ENCODE assay signal across 8 cellular contexts in genomic region chr3:10992017-10992945, GRCh38. TPM values are rescaled to one million over a fixed set of nuclear protein-coding genes. Genes with fewer than 3 reads are reported as not detected.
DNase-seq lines count a peak whose midpoint lies in the region; ATAC-seq lines count a peak whose summit lies in the region.

Gene SLC6A1 (plus strand): TSS chr3:10992748. CDS start chr3:11017212, 24,464 bp downstream.

- H3K27me3 ChIP-seq in HUES64 (ENCODE audit: insufficient read depth, low read length) = peaks cover 60% of the 10 kb centered on the region

- no peak within 1 kb of the TSS for H3K27ac ChIP-seq in HUES64 (ENCODE audit: low read depth, low read length)

- no peak within 1 kb of the TSS for H3K9ac ChIP-seq in HUES64 (ENCODE audit: low read depth, low read length)

- peak in 45 of 58 donors; percentile 25 to 82 (median 65) for DNase-seq in anterior cingulate cortex (lab: John Stamatoyannopoulos, UW)
- no peak for DNase-seq in immature natural killer cell
- DNase-seq in stimulated activated effector memory CD8-positive, alpha-beta T cell treated with anti-CD3 and anti-CD28 coated beads, Interleukin-12 subunit alpha, Interleukin-12 subunit beta, amount 100 ng/mL, for 72 hours (ENCODE audit: low spot score in 2 of 2) = no peak
- DNase-seq in SKM-1 (lab: John Stamatoyannopoulos, UW; ENCODE audit: unreplicated experiment) = no peak

- under 1% methylated on average over 69 of the region's 69 CpGs for WGBS in HUES64

- H3K36me3 ChIP-seq in HUES64 (ENCODE audit: insufficient read depth, low read length) = no peaks in the 10 kb centered on the region

- peaks cover 9 to 26% (median 10%) of the 10 kb centered on the region in 3 donors for H3K27me3 Mint-ChIP-seq in immature natural killer cell (ENCODE audit: low read depth in 3 of 3)

- H3K9me3 Mint-ChIP-seq in immature natural killer cell = no peaks in the 10 kb centered on the region
- H3K9me3 Mint-ChIP-seq in stimulated activated effector memory CD8-positive, alpha-beta T cell treated with anti-CD3 and anti-CD28 coated beads, Interleukin-12 subunit alpha, Interleukin-12 subunit beta, amount 100 ng/mL, for 72 hours = no peaks in the 10 kb centered on the region

- no peaks in the 10 kb centered on the region for H3K36me3 Mint-ChIP-seq in immature natural killer cell
- no peaks in the 10 kb centered on the region for H3K36me3 Mint-ChIP-seq in stimulated activated effector memory CD8-positive, alpha-beta T cell treated with anti-CD3 and anti-CD28 coated beads, Interleukin-12 subunit alpha, Interleukin-12 subunit beta, amount 100 ng/mL, for 72 hours

- H3K4me3 Mint-ChIP-seq in immature natural killer cell = peak within 1 kb of the TSS; percentile 47 to 75 (median 57)
- peak within 1 kb of the TSS; percentile 68 for H3K4me3 Mint-ChIP-seq in stimulated activated effector memory CD8-positive, alpha-beta T cell treated with anti-CD3 and anti-CD28 coated beads, Interleukin-12 subunit alpha, Interleukin-12 subunit beta, amount 100 ng/mL, for 72 hours

- H3K4me1 Mint-ChIP-seq in immature natural killer cell = peaks cover 6 to 7% of the 10 kb centered on the region in 2 donors
- peaks cover 8% of the 10 kb centered on the region for H3K4me1 Mint-ChIP-seq in stimulated activated effector memory CD8-positive, alpha-beta T cell treated with anti-CD3 and anti-CD28 coated beads, Interleukin-12 subunit alpha, Interleukin-12 subunit beta, amount 100 ng/mL, for 72 hours

- no peaks in the 10 kb centered on the region for H3K4me1 ChIP-seq in HUES64 (ENCODE audit: insufficient read depth, low read length)

- ATAC-seq in stimulated activated effector memory CD8-positive, alpha-beta T cell treated with anti-CD3 and anti-CD28 coated beads, Interleukin-12 subunit alpha, Interleukin-12 subunit beta, amount 100 ng/mL, for 72 hours = no peak
- ATAC-seq in HG03521 (IDR thresholded peaks at IDR 0.05; ENCODE audit: unreplicated experiment) (no peak), HG03457 (IDR thresholded peaks at IDR 0.05; ENCODE audit: unreplicated experiment) (no peak), GM18517 (IDR thresholded peaks at IDR 0.05; ENCODE audit: unreplicated experiment) (no peak)

- no peak within 1 kb of the TSS for H3K27ac Mint-ChIP-seq in immature natural killer cell
- H3K27ac Mint-ChIP-seq in stimulated activated effector memory CD8-positive, alpha-beta T cell treated with anti-CD3 and anti-CD28 coated beads, Interleukin-12 subunit alpha, Interleukin-12 subunit beta, amount 100 ng/mL, for 72 hours = no peak within 1 kb of the TSS

- peak within 1 kb of the TSS; percentile 71 for H3K4me3 ChIP-seq in HUES64 (ENCODE audit: low read length)

- no peaks in the 10 kb centered on the region for H3K9me3 ChIP-seq in HUES64 (ENCODE audit: insufficient read depth, low read depth, low read length)

RNA-seq across cellular contexts. Expression of gene SLC6A1, which starts in this region (rescaled TPM):
- polyA plus RNA-seq in HUES64 (2013, experiment 1 of 2) = 0.30 TPM
- 0.38 TPM for polyA plus RNA-seq in HUES64 (2013, experiment 2 of 2)
- polyA plus RNA-seq in immature natural killer cell = not detected

Comparison
In these comparisons a context has a peak if more than half of its experiments do, and no peak if none do; other contexts are left out.
1. DNase-seq: peak in anterior cingulate cortex (45 of 58); none in immature natural killer cell (0 of 3), stimulated activated effector memory CD8-positive, alpha-beta T cell treated with anti-CD3 and anti-CD28 coated beads, Interleukin-12 subunit alpha, Interleukin-12 subunit beta, amount 100 ng/mL, for 72 hours (0 of 2) and SKM-1 (single experiment).